Comparison of ENCODE assay signal across 18 cellular contexts in genomic region chr6:130406935-130407532, GRCh38. TPM values are rescaled to one million over a fixed set of nuclear protein-coding genes. Genes with fewer than 3 reads are reported as not detected.
DNase-seq lines count a peak whose midpoint lies in the region; ATAC-seq and TF ChIP-seq lines count a peak whose summit lies in the region.
"Had no signal": no experiment of that assay in that cellular context is flagged by ENCODE, and none has a peak within 500 bp of the region (broad histone marks: within the 10 kb centered on the region; RNA-seq: fewer than 3 reads in every experiment).

No MANE protein-coding gene starts in this region.

- H3F3A ChIP-seq in GM23248 (ENCODE audit: insufficient read depth) (peaks cover 18% of the 10 kb centered on the region; the same call in 1 of the 2 replicates), SK-N-SH (replicated peaks; ENCODE audit: insufficient read depth) (peaks cover 18% of the 10 kb centered on the region)

- H3K27me3 ChIP-seq in GM23248 (replicated peaks; ENCODE audit: insufficient read depth): no peaks in the 10 kb centered on the region
- H3K27me3 ChIP-seq in SK-N-SH (ENCODE audit: insufficient read depth): no peaks in the 10 kb centered on the region

- 43 to 54% methylated on average over 4 of the region's 4 CpGs for WGBS in GM23248 (ENCODE audit: low coverage in 1 of 2, low lambda C conversion rate in 2 of 2, missing lambda C conversion rate in 2 of 2), 2 experiments
- WGBS in SK-N-SH (ENCODE audit: low lambda C conversion rate): 34% methylated on average over 4 of the region's 4 CpGs

- peak overlapping the region; percentile 3; the same call in 1 of the 2 replicates for H3K4me3 ChIP-seq in GM23248
- H3K4me3 ChIP-seq in SK-N-SH (ENCODE audit: low read depth in 2 of 2, low read length in 1 of 2): no peak overlapping the region; a peak in 1 of 4 replicates
- peak overlapping the region in 1 of 2 donors; percentile 3 for H3K4me3 ChIP-seq in foreskin fibroblast (ENCODE audit: low read depth in 1 of 2, low read length in 2 of 2)

- TF ChIP-seq RAD21 in SK-N-SH (IDR thresholded peaks at IDR 0.05; ENCODE audit: low read length): no peak

- H2AFZ ChIP-seq in GM23248 (peak overlapping the region; percentile 1; the same call in 1 of the 2 replicates), SK-N-SH (ENCODE audit: low read depth) (peak overlapping the region; percentile 23; the same call in 1 of the 2 replicates)

- H3K9ac ChIP-seq in GM23248: no peak overlapping the region
- H3K9ac ChIP-seq in SK-N-SH: peak overlapping the region; percentile 31; the same call in 1 of the 2 replicates
- H3K9ac ChIP-seq: KMS-11 had no signal

- H3K4me2 ChIP-seq in GM23248 (ENCODE audit: unreplicated experiment) (peak overlapping the region; percentile 23), SK-N-SH (peak overlapping the region; percentile 65)
- H3K4me2 ChIP-seq: KMS-11 had no signal

- TF ChIP-seq CTCF in SK-N-SH (IDR thresholded peaks at IDR 0.05) (no peak), foreskin fibroblast (IDR thresholded peaks at IDR 0.05; ENCODE audit: low read depth, low read length) (no peak)

- H3K9me2 ChIP-seq in GM23248 (ENCODE audit: insufficient read depth) (no peaks in the 10 kb centered on the region), SK-N-SH (no peaks in the 10 kb centered on the region)

- H3K27ac ChIP-seq in GM23248: no peak overlapping the region
- H3K27ac ChIP-seq in SK-N-SH (ENCODE audit: low read depth in 2 of 2, low read length in 1 of 2): peak overlapping the region in 1 of 2 experiments; percentile 42; a peak in 3 of 4 replicates
- H3K27ac ChIP-seq: KMS-11 had no signal

- H3K79me2 ChIP-seq in GM23248 (ENCODE audit: insufficient read depth) (peaks cover 95% of the 10 kb centered on the region), SK-N-SH (ENCODE audit: insufficient read depth) (peaks cover 99% of the 10 kb centered on the region)

- TF ChIP-seq EP300 in SK-N-SH (IDR thresholded peaks at IDR 0.05; ENCODE audit: borderline replicate concordance in 1 of 2, low read depth in 1 of 2, low read length in 1 of 2): no peak

- DNase-seq in GM23248: peak; percentile 46
- DNase-seq in SK-N-SH: no peak
- DNase-seq in foreskin fibroblast: peak; percentile 32 to 51
- DNase-seq in activated naive CD4-positive, alpha-beta T cell treated with Interleukin-2 at 50 U/mL for 16 hours: no peak
- DNase-seq in occipital lobe (lab: John Stamatoyannopoulos, UW): no peak
- no peak for DNase-seq in HuH-7 (ENCODE audit: low spot score)
- DNase-seq: COR-L47, DMS153, NCI-H1092 treated with DMSO at 0.1 percent for 48 hours, NCI-H1694 treated with DMSO at 0.1 percent for 48 hours, NCI-H446 treated with DMSO at 0.1 percent for 48 hours, NCI-H748 treated with DMSO at 0.1 percent for 48 hours had no signal

- peaks cover 36% of the 10 kb centered on the region for H3K4me1 ChIP-seq in GM23248 (ENCODE audit: insufficient read depth)
- peaks cover 0 to 28% of the 10 kb centered on the region in 2 experiments; a peak in 1 of 4 replicates for H3K4me1 ChIP-seq in SK-N-SH (ENCODE audit: control insufficient read depth in 1 of 2, insufficient read depth in 2 of 2, low read depth in 1 of 2, low read length in 1 of 2)

- CTCF ChIA-PET in SK-N-SH (lab: Yijun Ruan, JAX): no interaction called here

- H3K9me3 ChIP-seq in GM23248 (ENCODE audit: low read depth): no peaks in the 10 kb centered on the region
- H3K9me3 ChIP-seq in SK-N-SH: no peaks in the 10 kb centered on the region

- ATAC-seq in GM21367 (IDR thresholded peaks at IDR 0.05; ENCODE audit: unreplicated experiment): no peak
- ATAC-seq: HCT116 had no signal

- POLR2A ChIA-PET in SK-N-SH (lab: Yijun Ruan, JAX): no interaction called here

- H3K36me3 ChIP-seq in GM23248 (ENCODE audit: low read depth): no peaks in the 10 kb centered on the region
- H3K36me3 ChIP-seq in SK-N-SH (replicated peaks in 1 of 2; ENCODE audit: control insufficient read depth in 1 of 2, insufficient read depth in 2 of 2, low read length in 1 of 2): peaks cover 0 to 16% of the 10 kb centered on the region in 2 experiments

- in situ Hi-C loops in GM23248 (cut with MboI): no loop called here

- H4K20me1 ChIP-seq in GM23248 (ENCODE audit: insufficient read depth): no peaks in the 10 kb centered on the region
- H4K20me1 ChIP-seq in SK-N-SH (ENCODE audit: insufficient read depth): peaks cover 6% of the 10 kb centered on the region

TF ChIP-seq in SK-N-SH, 30 proteins besides CTCF, POLR2A, EP300 and RAD21 (continues in another document):
- no peak for TF ChIP-seq SIN3A (IDR thresholded peaks at IDR 0.05; ENCODE audit: borderline replicate concordance, low read depth, low read length)
- TF ChIP-seq NRF1 (IDR thresholded peaks at IDR 0.05; ENCODE audit: low read depth, low read length): no peak
- TF ChIP-seq, protein P1, sequence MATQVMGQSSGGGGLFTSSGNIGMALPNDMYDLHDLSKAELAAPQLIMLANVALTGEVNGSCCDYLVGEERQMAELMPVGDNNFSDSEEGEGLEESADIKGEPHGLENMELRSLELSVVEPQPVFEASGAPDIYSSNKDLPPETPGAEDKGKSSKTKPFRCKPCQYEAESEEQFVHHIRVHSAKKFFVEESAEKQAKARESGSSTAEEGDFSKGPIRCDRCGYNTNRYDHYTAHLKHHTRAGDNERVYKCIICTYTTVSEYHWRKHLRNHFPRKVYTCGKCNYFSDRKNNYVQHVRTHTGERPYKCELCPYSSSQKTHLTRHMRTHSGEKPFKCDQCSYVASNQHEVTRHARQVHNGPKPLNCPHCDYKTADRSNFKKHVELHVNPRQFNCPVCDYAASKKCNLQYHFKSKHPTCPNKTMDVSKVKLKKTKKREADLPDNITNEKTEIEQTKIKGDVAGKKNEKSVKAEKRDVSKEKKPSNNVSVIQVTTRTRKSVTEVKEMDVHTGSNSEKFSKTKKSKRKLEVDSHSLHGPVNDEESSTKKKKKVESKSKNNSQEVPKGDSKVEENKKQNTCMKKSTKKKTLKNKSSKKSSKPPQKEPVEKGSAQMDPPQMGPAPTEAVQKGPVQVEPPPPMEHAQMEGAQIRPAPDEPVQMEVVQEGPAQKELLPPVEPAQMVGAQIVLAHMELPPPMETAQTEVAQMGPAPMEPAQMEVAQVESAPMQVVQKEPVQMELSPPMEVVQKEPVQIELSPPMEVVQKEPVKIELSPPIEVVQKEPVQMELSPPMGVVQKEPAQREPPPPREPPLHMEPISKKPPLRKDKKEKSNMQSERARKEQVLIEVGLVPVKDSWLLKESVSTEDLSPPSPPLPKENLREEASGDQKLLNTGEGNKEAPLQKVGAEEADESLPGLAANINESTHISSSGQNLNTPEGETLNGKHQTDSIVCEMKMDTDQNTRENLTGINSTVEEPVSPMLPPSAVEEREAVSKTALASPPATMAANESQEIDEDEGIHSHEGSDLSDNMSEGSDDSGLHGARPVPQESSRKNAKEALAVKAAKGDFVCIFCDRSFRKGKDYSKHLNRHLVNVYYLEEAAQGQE (IDR thresholded peaks at IDR 0.05; ENCODE audit: low read depth, low read length): no peak
- TF ChIP-seq MXI1 (IDR thresholded peaks at IDR 0.05; ENCODE audit: low read depth, low read length): no peak
- TF ChIP-seq GABPA (IDR thresholded peaks at IDR 0.05; ENCODE audit: low read depth): no peak
- TF ChIP-seq SMC3 (IDR thresholded peaks at IDR 0.05; ENCODE audit: low read depth, low read length): no peak
- TF ChIP-seq, protein P2, sequence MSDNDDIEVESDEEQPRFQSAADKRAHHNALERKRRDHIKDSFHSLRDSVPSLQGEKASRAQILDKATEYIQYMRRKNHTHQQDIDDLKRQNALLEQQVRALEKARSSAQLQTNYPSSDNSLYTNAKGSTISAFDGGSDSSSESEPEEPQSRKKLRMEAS (IDR thresholded peaks at IDR 0.05; ENCODE audit: low read depth): no peak
- no peak for TF ChIP-seq NFIC (IDR thresholded peaks at IDR 0.05; ENCODE audit: borderline replicate concordance)
- TF ChIP-seq EZH2phosphoT487 (IDR thresholded peaks at IDR 0.05; ENCODE audit: borderline replicate concordance, low read depth): no peak
- no peak for TF ChIP-seq GATA2 (CRISPR knock-in tag; IDR thresholded peaks at IDR 0.05)
- TF ChIP-seq FOXM1 (IDR thresholded peaks at IDR 0.05; ENCODE audit: low read depth): no peak
- TF ChIP-seq FOXJ3 (CRISPR knock-in tag; IDR thresholded peaks at IDR 0.05): no peak
- TF ChIP-seq, protein P3, sequence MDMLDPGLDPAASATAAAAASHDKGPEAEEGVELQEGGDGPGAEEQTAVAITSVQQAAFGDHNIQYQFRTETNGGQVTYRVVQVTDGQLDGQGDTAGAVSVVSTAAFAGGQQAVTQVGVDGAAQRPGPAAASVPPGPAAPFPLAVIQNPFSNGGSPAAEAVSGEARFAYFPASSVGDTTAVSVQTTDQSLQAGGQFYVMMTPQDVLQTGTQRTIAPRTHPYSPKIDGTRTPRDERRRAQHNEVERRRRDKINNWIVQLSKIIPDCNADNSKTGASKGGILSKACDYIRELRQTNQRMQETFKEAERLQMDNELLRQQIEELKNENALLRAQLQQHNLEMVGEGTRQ (IDR thresholded peaks at IDR 0.05; ENCODE audit: borderline replicate concordance, low read depth, low read length): no peak
- TF ChIP-seq YY1 (IDR thresholded peaks at IDR 0.05; ENCODE audit: low read depth): no peak
- TF ChIP-seq ZBTB33 (IDR thresholded peaks at IDR 0.05; ENCODE audit: borderline replicate concordance, low read depth): no peak

RNA-seq across cellular contexts. Expression of gene TMEM200A, which starts 41.2 kb away (rescaled TPM):
- total RNA-seq in GM23248 (2014; rRNA removed; shearing (Covaris generic)): 43.3 and 47.0 TPM in 2 replicates
- polyA plus RNA-seq in GM23248 (2016; fragmentation: Nextera tagmentation; extraction: Ambion mirVana) (44.4 and 44.5 TPM in 2 replicates), SK-N-SH (2012; rRNA removed) (32.6 and 36.0 TPM in 2 replicates)
- polyA plus RNA-seq in SK-N-SH (2012; cell fraction: cytosol; rRNA removed): 55.0 and 59.3 TPM in 2 replicates
- 16.4 and 26.1 TPM in 2 replicates for polyA plus RNA-seq in SK-N-SH (2012; cell fraction: nucleus; rRNA removed)
- 34.0 TPM for total RNA-seq in occipital lobe
- total RNA-seq: HT-29, MCF 10A had no signal
- polyA plus RNA-seq: CD14-positive monocyte had no signal

Comparison
In these comparisons a context has a peak if more than half of its experiments do, and no peak if none do; other contexts are left out.
1. DNase-seq: peak in GM23248 (single experiment) and foreskin fibroblast (2 of 2); none in SK-N-SH (single experiment), activated naive CD4-positive, alpha-beta T cell treated with Interleukin-2 at 50 U/mL for 16 hours (single experiment), occipital lobe (single experiment) and HuH-7 (single experiment).